Comparison of ENCODE assay signal across 1 cellular context in the genomic region with DNA sequence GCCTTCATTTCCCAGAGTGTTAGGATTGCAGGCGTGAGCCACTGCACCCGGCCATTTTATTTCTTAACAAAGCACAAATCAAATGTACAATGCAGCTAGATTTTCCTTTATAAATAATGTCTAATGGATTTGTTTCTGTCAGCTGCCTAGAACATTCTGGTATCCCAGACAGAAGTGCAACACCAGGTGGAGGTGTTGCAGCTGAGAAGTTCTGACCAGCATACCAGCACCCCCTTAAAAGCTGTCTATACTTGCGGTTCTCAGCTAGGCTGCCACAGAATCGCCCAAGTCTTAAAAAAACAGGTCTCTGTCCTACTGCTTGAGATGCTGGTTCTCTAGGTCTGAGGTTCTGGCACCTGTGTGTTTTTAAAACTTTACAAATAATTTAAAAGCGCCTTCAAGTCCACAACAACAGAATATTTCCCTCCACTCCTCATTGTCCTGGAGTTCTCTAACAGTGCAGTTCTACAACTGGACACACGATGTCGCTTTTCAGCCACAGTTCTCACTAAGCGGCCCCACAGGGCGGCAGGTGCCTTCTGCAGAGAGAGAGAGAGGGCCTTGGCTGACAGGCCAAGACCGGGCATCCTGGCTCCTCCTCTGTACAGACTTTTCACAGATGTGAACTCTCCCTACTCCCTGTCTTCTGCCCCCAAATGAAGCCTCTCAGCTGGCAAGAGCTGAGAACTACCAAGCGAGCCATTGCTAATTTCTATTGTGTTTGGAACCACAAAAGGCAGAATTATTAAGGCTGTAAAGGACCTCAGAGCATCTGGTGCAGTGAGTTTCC.
TF ChIP-seq lines count a peak whose summit lies in the region.

No MANE protein-coding gene starts in this region.

TF ChIP-seq in H1, 55 proteins besides CTCF, POLR2A, EP300 and RAD21:
- TF ChIP-seq JUND (IDR thresholded peaks at IDR 0.05; ENCODE audit: low read length) (0 out of 2 replicates have a peak, but pooled peaks have one; percentile 23), SIN3A (conservative IDR thresholded peaks at IDR 0.05 in 1 of 2, IDR thresholded peaks at IDR 0.05 in 1 of 2; ENCODE audit: low read depth in 1 of 2, low read length in 2 of 2) (peak in 1 of 2 experiments; percentile 75; a peak in 2 of 4 replicates), SP4 (IDR thresholded peaks at IDR 0.05; ENCODE audit: low read length) (0 out of 2 replicates have a peak, but pooled peaks have one; percentile 39), TCF12 (IDR thresholded peaks at IDR 0.05; ENCODE audit: low read depth, low read length) (peak; percentile 49; the same call in 1 of the 2 replicates), TEAD4 (IDR thresholded peaks at IDR 0.05; ENCODE audit: low read depth, low read length) (peak; percentile 71; the same call in 1 of the 2 replicates), FOSL1 (IDR thresholded peaks at IDR 0.05; ENCODE audit: insufficient read depth, low read depth, low read length) (no peak), TAF7 (optimal IDR thresholded peaks at IDR 0.05; ENCODE audit: borderline replicate concordance, low read depth, low read length) (peak; percentile 23), NRF1 (IDR thresholded peaks at IDR 0.05; ENCODE audit: low read depth, low read length) (no peak)
- TF ChIP-seq, protein P1, sequence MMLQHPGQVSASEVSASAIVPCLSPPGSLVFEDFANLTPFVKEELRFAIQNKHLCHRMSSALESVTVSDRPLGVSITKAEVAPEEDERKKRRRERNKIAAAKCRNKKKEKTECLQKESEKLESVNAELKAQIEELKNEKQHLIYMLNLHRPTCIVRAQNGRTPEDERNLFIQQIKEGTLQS (IDR thresholded peaks at IDR 0.05; ENCODE audit: insufficient read depth, low read depth, low read length) = no peak
